Comparison of ENCODE assay signal across 8 cellular contexts in the genomic region with DNA sequence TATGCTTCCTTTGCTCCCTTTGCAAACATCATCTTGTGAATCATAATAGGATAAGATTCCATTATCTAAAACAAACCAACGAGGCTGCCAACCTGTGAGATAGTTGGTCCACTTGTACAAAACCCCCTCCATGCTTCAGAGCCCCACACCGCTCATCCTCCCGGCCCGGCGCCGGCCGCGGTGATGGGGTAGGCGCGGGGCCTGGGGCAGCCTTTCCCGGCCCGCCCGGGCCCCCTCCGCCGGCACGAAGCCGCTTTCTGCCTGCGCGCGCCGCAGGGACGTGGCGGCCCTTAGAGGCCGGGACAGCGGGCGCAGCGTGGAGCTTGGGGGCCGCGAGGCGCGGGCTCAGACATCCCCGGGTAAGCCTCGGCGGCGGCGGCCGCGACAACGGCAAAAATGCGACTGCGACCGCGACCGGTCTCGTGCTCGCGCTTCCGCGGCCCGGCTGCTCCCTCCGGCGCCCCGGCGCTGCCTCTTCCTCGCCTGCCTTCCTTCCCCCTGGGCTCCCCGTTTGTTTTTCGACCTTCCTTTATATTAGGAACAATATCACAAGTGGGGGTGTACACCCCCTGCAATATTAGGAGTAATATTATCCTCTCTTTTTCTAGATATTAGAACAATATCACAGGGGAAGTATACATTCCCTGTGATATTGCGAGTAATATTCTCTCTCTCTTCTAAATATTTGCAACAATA. TPM values are rescaled to one million over a fixed set of nuclear protein-coding genes. Genes with fewer than 3 reads are reported as not detected.
DNase-seq lines count a peak whose midpoint lies in the region; ATAC-seq, FAIRE-seq and TF ChIP-seq lines count a peak whose summit lies in the region.

No MANE protein-coding gene starts in this region.

- no peak overlapping the region for H2BK15ac ChIP-seq in IMR-90 (ENCODE audit: low read depth, low read length)

- no peak overlapping the region for H3K56ac ChIP-seq in IMR-90 (ENCODE audit: extremely low read depth, insufficient read depth, low read length)

- H3K4me3 ChIP-seq in GM12865 (ENCODE audit: low read depth, low read length) (peak overlapping the region; percentile 46), IMR-90 (ENCODE audit: insufficient read depth, low read depth, low read length) (no peak overlapping the region)

- no peaks in the 10 kb centered on the region for H3K36me3 ChIP-seq in IMR-90 (ENCODE audit: control insufficient read depth, insufficient read depth, low read length)

- POLR2A ChIA-PET in IMR-90 (lab: Charles Lee; ENCODE audit: unreplicated experiment) = no interaction called here

- H3K79me1 ChIP-seq in IMR-90 (ENCODE audit: low read depth in 1 of 2, low read length in 2 of 2) = no peaks in the 10 kb centered on the region

- TF ChIP-seq POLR2A in IMR-90 (IDR thresholded peaks at IDR 0.05; ENCODE audit: low read depth, low read length) = no peak

- no peak overlapping the region for H4K8ac ChIP-seq in IMR-90 (ENCODE audit: low read depth in 2 of 2, low read length in 2 of 2)

- no peak overlapping the region for H3K4me2 ChIP-seq in IMR-90 (ENCODE audit: low read depth, low read length)

- H3K18ac ChIP-seq in IMR-90 (ENCODE audit: low read depth, low read length) = no peak overlapping the region

- no peak overlapping the region for H2AFZ ChIP-seq in IMR-90 (replicated peaks; ENCODE audit: low read length, poor library complexity)

- H3K23ac ChIP-seq in IMR-90 (ENCODE audit: low read depth, low read length) = no peak overlapping the region

- dilution Hi-C loops in IMR-90 (cut with HindIII; ENCODE audit: low sequenced_read_pairs, unreplicated experiment) = no loop called here

- no peak overlapping the region for H2BK120ac ChIP-seq in IMR-90 (ENCODE audit: low read depth, low read length)

- H3K27ac ChIP-seq in IMR-90 (ENCODE audit: insufficient read depth, low read length) = no peak overlapping the region

- no peak overlapping the region for H3K14ac ChIP-seq in IMR-90 (replicated peaks; ENCODE audit: low read depth, low read length)

- intact Hi-C loops in IMR-90 (cut with micrococcal nuclease) = no loop called here

- H4K5ac ChIP-seq in IMR-90 (ENCODE audit: low read depth, low read length) = no peak overlapping the region

- H3K4me1 ChIP-seq in IMR-90 (ENCODE audit: control insufficient read depth, insufficient read depth, low read length) = no peaks in the 10 kb centered on the region

- H2BK20ac ChIP-seq in IMR-90 (ENCODE audit: low read depth, low read length) = no peak overlapping the region

- 4% methylated on average over 18 of the region's 58 CpGs; no CpG with 5 or more reads in 1 of the 2 experiments for WGBS in IMR-90 (ENCODE audit: extremely low coverage in 2 of 2, insufficient read length in 1 of 2), 2 experiments

- no peak overlapping the region for H3K4ac ChIP-seq in IMR-90 (ENCODE audit: low read depth, low read length)

- H4K20me1 ChIP-seq in IMR-90 (ENCODE audit: insufficient read depth, low read length) = no peaks in the 10 kb centered on the region

- ATAC-seq in IMR-90 (ENCODE audit: low read depth) = peak; percentile 46
- ATAC-seq in GM21423 (IDR thresholded peaks at IDR 0.05; ENCODE audit: unreplicated experiment) = no peak

- no peaks in the 10 kb centered on the region for H3K9me3 ChIP-seq in IMR-90 (ENCODE audit: control insufficient read depth, insufficient read depth, low read length)

- no peak for TF ChIP-seq RAD21 in IMR-90 (IDR thresholded peaks at IDR 0.05; ENCODE audit: low read length)

- no peaks in the 10 kb centered on the region for H3K9me1 ChIP-seq in IMR-90 (ENCODE audit: insufficient read depth, low read length)

- FAIRE-seq in urothelium cell line (lab: Jason Lieb, UNC) = peak; percentile 52

- DNase-seq in GM12865 (ENCODE audit: low read depth) = peak; percentile 42
- DNase-seq in IMR-90 = no peak
- peak; percentile 41 for DNase-seq in activated gamma-delta T cell (lab: John Stamatoyannopoulos, UW)
- peak; percentile 35 for DNase-seq in left kidney (ENCODE audit: low read depth, low spot score)
- no peak for DNase-seq in urothelium cell line (ENCODE audit: low spot score)
- no peak for DNase-seq in AG20443 (ENCODE audit: low spot score)
- DNase-seq in T1000 (lab: John Stamatoyannopoulos, UW) = no peak

- no peak overlapping the region for H2AK9ac ChIP-seq in IMR-90 (replicated peaks; ENCODE audit: low read depth, low read length, poor library complexity)

- no peak overlapping the region for H2BK5ac ChIP-seq in IMR-90 (ENCODE audit: low read depth, low read length, poor library complexity, severe bottlenecking)

- in situ Hi-C loops in IMR-90 (cut with MboI; ENCODE audit: low sequenced_read_pairs) = no loop called here

- CTCF ChIA-PET in IMR-90 (lab: Yijun Ruan, JAX) = no interaction called here

- no TSS peak for BruUV-seq in IMR-90 (replicated peaks; lab: Mats Ljungman, UMichigan)

- no peak overlapping the region for H2AK5ac ChIP-seq in IMR-90 (ENCODE audit: low read depth, low read length)

- H4K91ac ChIP-seq in IMR-90 (ENCODE audit: insufficient read depth, low read depth, low read length) = no peak overlapping the region

- peaks cover 20% of the 10 kb centered on the region for H3K27me3 ChIP-seq in IMR-90 (ENCODE audit: control insufficient read depth, insufficient read depth, low read length)

- TF ChIP-seq CTCF in GM12865 (IDR thresholded peaks at IDR 0.05; ENCODE audit: insufficient read depth, low read depth, low read length, missing control alignments) (no peak), IMR-90 (conservative IDR thresholded peaks at IDR 0.05; ENCODE audit: low read depth, low read length) (no peak)

- H3K9ac ChIP-seq in IMR-90 (ENCODE audit: low read depth, low read length) = no peak overlapping the region

TF ChIP-seq in IMR-90, 13 proteins besides CTCF, POLR2A, EP300 and RAD21:
- no peak for TF ChIP-seq MXI1 (IDR thresholded peaks at IDR 0.05; ENCODE audit: borderline replicate concordance, low read depth, low read length)
- no peak for TF ChIP-seq BHLHE40 (IDR thresholded peaks at IDR 0.05; ENCODE audit: low read depth, low read length)
- TF ChIP-seq RCOR1 (IDR thresholded peaks at IDR 0.05; ENCODE audit: insufficient replicate concordance, low read length) = no peak
- no peak for TF ChIP-seq FOS (IDR thresholded peaks at IDR 0.05; ENCODE audit: low read depth, low read length)
- TF ChIP-seq MAZ (IDR thresholded peaks at IDR 0.05; ENCODE audit: borderline replicate concordance, low read depth, low read length) = no peak
- no peak for TF ChIP-seq MAFK (IDR thresholded peaks at IDR 0.05; ENCODE audit: low read depth, low read length)
- TF ChIP-seq, protein P1, sequence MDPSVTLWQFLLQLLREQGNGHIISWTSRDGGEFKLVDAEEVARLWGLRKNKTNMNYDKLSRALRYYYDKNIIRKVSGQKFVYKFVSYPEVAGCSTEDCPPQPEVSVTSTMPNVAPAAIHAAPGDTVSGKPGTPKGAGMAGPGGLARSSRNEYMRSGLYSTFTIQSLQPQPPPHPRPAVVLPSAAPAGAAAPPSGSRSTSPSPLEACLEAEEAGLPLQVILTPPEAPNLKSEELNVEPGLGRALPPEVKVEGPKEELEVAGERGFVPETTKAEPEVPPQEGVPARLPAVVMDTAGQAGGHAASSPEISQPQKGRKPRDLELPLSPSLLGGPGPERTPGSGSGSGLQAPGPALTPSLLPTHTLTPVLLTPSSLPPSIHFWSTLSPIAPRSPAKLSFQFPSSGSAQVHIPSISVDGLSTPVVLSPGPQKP (IDR thresholded peaks at IDR 0.05; ENCODE audit: borderline replicate concordance, low read depth, low read length) = no peak
- TF ChIP-seq RFX5 (IDR thresholded peaks at IDR 0.05; ENCODE audit: low read depth, low read length) = no peak
- no peak for TF ChIP-seq SMC3 (IDR thresholded peaks at IDR 0.05; ENCODE audit: low read depth, low read length)
- no peak for TF ChIP-seq NFE2L2 (IDR thresholded peaks at IDR 0.05; ENCODE audit: low read depth, low read length)
- no peak for TF ChIP-seq CEBPB (IDR thresholded peaks at IDR 0.05; ENCODE audit: low read depth, low read length)
- TF ChIP-seq CHD1 (IDR thresholded peaks at IDR 0.05; ENCODE audit: low read depth, low read length) = no peak
- TF ChIP-seq, protein P2, sequence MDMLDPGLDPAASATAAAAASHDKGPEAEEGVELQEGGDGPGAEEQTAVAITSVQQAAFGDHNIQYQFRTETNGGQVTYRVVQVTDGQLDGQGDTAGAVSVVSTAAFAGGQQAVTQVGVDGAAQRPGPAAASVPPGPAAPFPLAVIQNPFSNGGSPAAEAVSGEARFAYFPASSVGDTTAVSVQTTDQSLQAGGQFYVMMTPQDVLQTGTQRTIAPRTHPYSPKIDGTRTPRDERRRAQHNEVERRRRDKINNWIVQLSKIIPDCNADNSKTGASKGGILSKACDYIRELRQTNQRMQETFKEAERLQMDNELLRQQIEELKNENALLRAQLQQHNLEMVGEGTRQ (IDR thresholded peaks at IDR 0.05; ENCODE audit: low read depth, low read length) = no peak

RNA-seq across cellular contexts. Expression of a gene that starts 54.0 kb away (rescaled TPM):
- not detected in 2 replicates for total RNA-seq in IMR-90 (2012; rRNA removed)
- not detected in 2 replicates for polyA plus RNA-seq in IMR-90 (2012; rRNA removed)
- not detected in 2 replicates for polyA plus RNA-seq in IMR-90 (2012; cell fraction: cytosol; rRNA removed)
- polyA plus RNA-seq in IMR-90 (2012; cell fraction: nucleus; rRNA removed; ENCODE audit: low replicate concordance) = not detected in 2 replicates

Comparison
In these comparisons a context has a peak if more than half of its experiments do, and no peak if none do; other contexts are left out.
1. DNase-seq: peak in GM12865 (single experiment), activated gamma-delta T cell (single experiment) and left kidney (single experiment); none in IMR-90 (single experiment), urothelium cell line (single experiment), AG20443 (single experiment) and T1000 (single experiment).